In genomic region chr2:42169869-42170465, GRCh38 we compare ENCODE assay signal across 8 cellular contexts. TPM values are rescaled to one million over a fixed set of nuclear protein-coding genes. Genes with fewer than 3 reads are reported as not detected.
DNase-seq lines count a peak whose midpoint lies in the region; ATAC-seq and TF ChIP-seq lines count a peak whose summit lies in the region.

No MANE protein-coding gene starts in this region.

- H3K27me3 ChIP-seq in IMR-90 (ENCODE audit: control insufficient read depth, insufficient read depth, low read length): no peaks in the 10 kb centered on the region
- H3K27me3 ChIP-seq in ascending aorta: no peaks in the 10 kb centered on the region
- no peaks in the 10 kb centered on the region for H3K27me3 ChIP-seq in tibial nerve

- H2BK20ac ChIP-seq in IMR-90 (ENCODE audit: low read depth, low read length): no peak overlapping the region

- peak overlapping the region; percentile 32 for H3K23ac ChIP-seq in IMR-90 (ENCODE audit: low read depth, low read length)

- peaks cover 16 to 32% of the 10 kb centered on the region in 2 experiments; a peak in 3 of 4 replicates for H3K79me1 ChIP-seq in IMR-90 (ENCODE audit: low read depth in 1 of 2, low read length in 2 of 2)

- H3K9ac ChIP-seq in IMR-90 (ENCODE audit: low read depth, low read length): peak overlapping the region; percentile 78

- dilution Hi-C loops in IMR-90 (cut with HindIII; ENCODE audit: low sequenced_read_pairs, unreplicated experiment): no loop called here

- no peaks in the 10 kb centered on the region for H3K9me3 ChIP-seq in IMR-90 (ENCODE audit: control insufficient read depth, insufficient read depth, low read length)
- no peaks in the 10 kb centered on the region for H3K9me3 ChIP-seq in ascending aorta
- no peaks in the 10 kb centered on the region for H3K9me3 ChIP-seq in tibial nerve

- peak overlapping the region; percentile 9; the same call in 1 of the 2 replicates for H4K5ac ChIP-seq in IMR-90 (ENCODE audit: low read depth, low read length)

- no peaks in the 10 kb centered on the region for H3K27me3 Mint-ChIP-seq in activated CD4-positive, alpha-beta memory T cell treated with anti-CD3 and anti-CD28 coated beads for 36 hours

- H3K36me3 Mint-ChIP-seq in activated CD4-positive, alpha-beta memory T cell treated with anti-CD3 and anti-CD28 coated beads for 36 hours: no peaks in the 10 kb centered on the region

- peak overlapping the region; percentile 8 for H3K18ac ChIP-seq in IMR-90 (ENCODE audit: low read depth, low read length)

- H3K4me2 ChIP-seq in IMR-90 (ENCODE audit: low read depth, low read length): peak overlapping the region; percentile 90

- H3K27ac ChIP-seq in IMR-90 (ENCODE audit: insufficient read depth, low read length): peak overlapping the region; percentile 85
- peak overlapping the region; percentile 91 to 92 for H3K27ac ChIP-seq in ascending aorta
- H3K27ac ChIP-seq in tibial nerve: peak overlapping the region; percentile 84 to 95 (median 92)

- H2BK5ac ChIP-seq in IMR-90 (ENCODE audit: low read depth, low read length, poor library complexity, severe bottlenecking): peak overlapping the region; percentile 82

- no peaks in the 10 kb centered on the region for H3K9me3 Mint-ChIP-seq in activated CD4-positive, alpha-beta memory T cell treated with anti-CD3 and anti-CD28 coated beads for 36 hours

- peak overlapping the region; percentile 80 for H3K14ac ChIP-seq in IMR-90 (replicated peaks; ENCODE audit: low read depth, low read length)

- peak overlapping the region; percentile 84; the same call in 1 of the 2 replicates for H3K56ac ChIP-seq in IMR-90 (ENCODE audit: extremely low read depth, insufficient read depth, low read length)

- peak; percentile 41 for ATAC-seq in GM21515 (IDR thresholded peaks at IDR 0.05; ENCODE audit: unreplicated experiment)
- peak; percentile 1; the same call in 1 of the 2 replicates for ATAC-seq in IMR-90 (ENCODE audit: low read depth)
- ATAC-seq in left colon: peak; percentile 20

- peaks cover 11% of the 10 kb centered on the region for H3K4me1 ChIP-seq in IMR-90 (ENCODE audit: control insufficient read depth, insufficient read depth, low read length)
- peaks cover 6 to 25% of the 10 kb centered on the region in 2 donors for H3K4me1 ChIP-seq in ascending aorta
- peaks cover 0 to 40% (median 23%) of the 10 kb centered on the region in 4 donors for H3K4me1 ChIP-seq in tibial nerve

- H2AFZ ChIP-seq in IMR-90 (replicated peaks; ENCODE audit: low read length, poor library complexity): peak overlapping the region; percentile 98

- H3K27ac Mint-ChIP-seq in activated CD4-positive, alpha-beta memory T cell treated with anti-CD3 and anti-CD28 coated beads for 36 hours: no peak overlapping the region

- peak overlapping the region; percentile 86 for H3K4ac ChIP-seq in IMR-90 (ENCODE audit: low read depth, low read length)

- peak overlapping the region; percentile 91 for H2AK5ac ChIP-seq in IMR-90 (ENCODE audit: low read depth, low read length)

- peak overlapping the region; percentile 3 to 44; a peak in 2 of 4 replicates for H4K8ac ChIP-seq in IMR-90 (ENCODE audit: low read depth in 2 of 2, low read length in 2 of 2)

- TF ChIP-seq EP300 in tibial nerve (IDR thresholded peaks at IDR 0.05): no peak

- H3K4me3 ChIP-seq in IMR-90 (ENCODE audit: insufficient read depth, low read depth, low read length) (peak overlapping the region; percentile 92), ascending aorta (peak overlapping the region; percentile 89 to 96), tibial nerve (peak overlapping the region; percentile 87 to 95 (median 92))

- TF ChIP-seq CTCF in GM10266 (IDR thresholded peaks at IDR 0.05; ENCODE audit: control insufficient read depth, insufficient read depth, low read depth, missing control alignments) (no peak), IMR-90 (conservative IDR thresholded peaks at IDR 0.05; ENCODE audit: low read depth, low read length) (no peak), ascending aorta (IDR thresholded peaks at IDR 0.05) (no peak), tibial nerve (IDR thresholded peaks at IDR 0.05) (no peak)

- WGBS in IMR-90 (ENCODE audit: extremely low coverage in 2 of 2, insufficient read length in 1 of 2), 2 experiments: 0% methylated on average over 1 of the region's 11 CpGs; no CpG with 5 or more reads in 1 of the 2 experiments
- WGBS in tibial nerve, 2 donors: 0 to 1% methylated on average over 11 of the region's 11 CpGs

- no peaks in the 10 kb centered on the region; the same call in 1 of the 2 replicates for H3K36me3 ChIP-seq in IMR-90 (ENCODE audit: control insufficient read depth, insufficient read depth, low read length)
- H3K36me3 ChIP-seq in ascending aorta: no peaks in the 10 kb centered on the region
- no peaks in the 10 kb centered on the region for H3K36me3 ChIP-seq in tibial nerve

- DNase-seq in GM10266 (ENCODE audit: extremely low spot score) (peak; percentile 45), IMR-90 (peak; percentile 15), ascending aorta (ENCODE audit: low spot score in 2 of 2) (no peak), left colon (no peak), tibial nerve (ENCODE audit: low spot score in 2 of 2) (no peak), COLO829 (ENCODE audit: low spot score) (no peak)
- DNase-seq in activated CD4-positive, alpha-beta memory T cell treated with anti-CD3 and anti-CD28 coated beads for 36 hours: no peak

- H4K91ac ChIP-seq in IMR-90 (ENCODE audit: insufficient read depth, low read depth, low read length): peak overlapping the region; percentile 66

- H4K20me1 ChIP-seq in IMR-90 (ENCODE audit: insufficient read depth, low read length): peaks cover 24% of the 10 kb centered on the region

- CTCF ChIA-PET in IMR-90 (lab: Yijun Ruan, JAX): interaction anchor here (1.0 kb wide), 1 partner anchor 74 kb away, joined by 3 read pairs; no protein-coding TSS in a partner anchor
- CTCF ChIA-PET in activated CD4-positive, alpha-beta memory T cell treated with anti-CD3 and anti-CD28 coated beads for 36 hours (lab: Charles Lee): interaction anchor here (1.9 to 3.2 kb wide), 3 partner anchors 26 to 64 kb away, joined by 4 to 13 read pairs (median 10); no protein-coding TSS in a partner anchor

- H3K9me1 ChIP-seq in IMR-90 (ENCODE audit: insufficient read depth, low read length): peaks cover 7% of the 10 kb centered on the region; the same call in 1 of the 2 replicates

- BruUV-seq in IMR-90 (replicated peaks; lab: Mats Ljungman, UMichigan): no TSS peak

- H2BK120ac ChIP-seq in IMR-90 (ENCODE audit: low read depth, low read length): peak overlapping the region; percentile 35

- in situ Hi-C loops in IMR-90 (cut with MboI; ENCODE audit: low sequenced_read_pairs): no loop called here

- no peak for TF ChIP-seq POLR2A in IMR-90 (IDR thresholded peaks at IDR 0.05; ENCODE audit: low read depth, low read length)
- no peak for TF ChIP-seq POLR2A in tibial nerve (IDR thresholded peaks at IDR 0.05)

- no peak for TF ChIP-seq RAD21 in IMR-90 (IDR thresholded peaks at IDR 0.05; ENCODE audit: low read length)

- H3K4me3 Mint-ChIP-seq in activated CD4-positive, alpha-beta memory T cell treated with anti-CD3 and anti-CD28 coated beads for 36 hours: no peak overlapping the region

- peaks cover 22% of the 10 kb centered on the region for H3K4me1 Mint-ChIP-seq in activated CD4-positive, alpha-beta memory T cell treated with anti-CD3 and anti-CD28 coated beads for 36 hours (ENCODE audit: low read depth)

- intact Hi-C loops in IMR-90 (cut with micrococcal nuclease): loop anchor here (1.0 to 5.0 kb wide), 4 partner anchors 27 to 77 kb away; no protein-coding TSS in a partner anchor
- intact Hi-C loops in ascending aorta (cut with DNase I): loop anchor here (1.0 to 5.0 kb wide), 4 partner anchors 27 to 123 kb away; partner anchors contain the start of gene PKDCC
- intact Hi-C loops in left colon (cut with DNase I, micrococcal nuclease): no loop called here
- intact Hi-C loops in activated CD4-positive, alpha-beta memory T cell treated with anti-CD3 and anti-CD28 coated beads for 36 hours (cut with micrococcal nuclease): loop anchor here (1.0 to 2.0 kb wide), 6 partner anchors 23 to 191 kb away; partner anchors contain the start of gene COX7A2L

- peak overlapping the region; percentile 98 for H2AK9ac ChIP-seq in IMR-90 (replicated peaks; ENCODE audit: low read depth, low read length, poor library complexity)

- H2BK15ac ChIP-seq in IMR-90 (ENCODE audit: low read depth, low read length): no peak overlapping the region

- POLR2A ChIA-PET in IMR-90 (lab: Charles Lee; ENCODE audit: unreplicated experiment): no interaction called here
- POLR2A ChIA-PET in activated CD4-positive, alpha-beta memory T cell treated with anti-CD3 and anti-CD28 coated beads for 36 hours (lab: Charles Lee): interaction anchor here (1.2 to 2.9 kb wide), 4 partner anchors 10 to 64 kb away, joined by 3 to 9 read pairs (median 7); no protein-coding TSS in a partner anchor

TF ChIP-seq in IMR-90, 13 proteins besides CTCF, POLR2A, EP300 and RAD21:
- 0 out of 2 replicates have a peak, but pooled peaks have one; percentile 63 for TF ChIP-seq CHD1 (IDR thresholded peaks at IDR 0.05; ENCODE audit: low read depth, low read length)
- TF ChIP-seq RFX5 (IDR thresholded peaks at IDR 0.05; ENCODE audit: low read depth, low read length): no peak

RNA-seq across cellular contexts. Expression of gene EML4, which starts 0.8 kb away (rescaled TPM):
- total RNA-seq in IMR-90 (2012; rRNA removed) (73.7 and 85.8 TPM in 2 replicates), ascending aorta (25.2 TPM), left colon (10 to 100 TPM; 68.2 to 76.5 TPM), tibial nerve (10 to 100 TPM; 20.8 to 29.8 (median 25.3) TPM)
- polyA plus RNA-seq in IMR-90 (2012; rRNA removed): 24.8 and 29.7 TPM in 2 replicates
- 6.9 and 14.5 TPM in 2 replicates for polyA plus RNA-seq in IMR-90 (2012; cell fraction: cytosol; rRNA removed)
- polyA plus RNA-seq in IMR-90 (2012; cell fraction: nucleus; rRNA removed; ENCODE audit: low replicate concordance): 24.1 and 88.2 TPM in 2 replicates
- 10 to 100 TPM; 67.4 to 69.8 TPM for total RNA-seq in activated CD4-positive, alpha-beta memory T cell treated with anti-CD3 and anti-CD28 coated beads for 36 hours

Comparison
In these comparisons a context has a peak if more than half of its experiments do, and no peak if none do; other contexts are left out.
1. DNase-seq: peak in GM10266 (single experiment) and IMR-90 (single experiment); none in ascending aorta (0 of 2), left colon (0 of 2), tibial nerve (0 of 2), activated CD4-positive, alpha-beta memory T cell treated with anti-CD3 and anti-CD28 coated beads for 36 hours (single experiment) and COLO829 (single experiment).
2. intact Hi-C loops: an anchor here in IMR-90 (1.0 to 5.0 kb wide), ascending aorta (1.0 to 5.0 kb wide) and activated CD4-positive, alpha-beta memory T cell treated with anti-CD3 and anti-CD28 coated beads for 36 hours (1.0 to 2.0 kb wide); none called in left colon.
3. Peak in every context shown above with its lines, with median percentiles within 50 percentile points of each other: ATAC-seq, H3K27ac ChIP-seq and H3K4me3 ChIP-seq.